In the genomic region with DNA sequence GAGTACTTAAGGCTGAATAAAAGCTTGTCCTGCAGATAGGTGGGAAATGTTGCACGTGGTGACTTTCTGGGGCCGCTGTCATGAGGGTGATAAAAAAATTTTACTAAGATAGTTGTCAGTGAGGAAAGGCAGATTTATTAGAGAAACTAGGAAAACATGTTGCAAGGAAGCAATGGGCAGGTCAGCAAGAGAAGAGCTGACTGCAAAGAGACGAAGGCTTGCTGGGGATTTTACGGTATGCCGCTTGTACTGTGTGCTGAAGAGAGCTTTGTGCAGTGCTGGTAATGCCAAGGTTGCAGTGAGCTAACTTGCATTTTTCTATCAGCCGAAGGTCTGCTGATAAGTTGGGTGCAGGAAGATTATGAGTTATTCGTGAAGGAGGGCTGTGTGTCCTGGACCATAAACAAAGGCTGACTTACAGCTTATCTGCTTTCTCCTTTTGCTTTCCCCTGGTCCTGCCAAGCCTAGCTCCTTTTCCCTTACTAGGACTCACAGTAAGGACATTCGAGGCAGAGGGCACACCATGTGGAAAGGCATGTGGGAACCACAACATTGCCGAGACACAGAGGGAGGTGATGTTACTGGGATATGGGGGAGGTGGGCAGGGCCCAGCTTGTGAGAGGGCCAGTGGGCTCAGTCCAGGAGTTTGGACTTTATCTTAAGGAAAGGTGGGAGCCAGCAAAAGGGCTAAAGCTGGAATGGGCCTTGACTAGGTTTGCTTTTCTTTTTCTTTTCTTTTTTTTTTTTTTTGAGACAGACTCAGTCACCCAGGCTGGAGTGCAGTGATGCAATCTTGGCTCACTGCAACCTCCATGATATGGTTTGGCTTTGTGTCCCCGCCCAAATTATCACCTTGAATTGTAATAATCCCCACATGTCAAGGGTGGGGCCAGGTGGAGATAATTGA, we compare ENCODE assay signal across 17 cellular contexts.
"Had no signal": no experiment of that assay in that cellular context is flagged by ENCODE, and none has a peak within 500 bp of the region (broad histone marks: within the 10 kb centered on the region; RNA-seq: fewer than 3 reads in every experiment).

No MANE protein-coding gene starts in this region.

- H3K4me1 ChIP-seq: gastrocnemius medialis, heart left ventricle, neural progenitor cell, pancreas, thyroid gland had no signal

- H3K4me3 Mint-ChIP-seq: activated T-helper 17 cell treated with anti-CD3 and anti-CD28 coated beads, Interleukin-2, amount 50 U/mL, for 72 hours; dendritic cell treated with granulocyte-macrophage colony-stimulating factor and Interleukin-4, amounts not matched to agents 40 ng/mL and 50 ng/mL, for 4 days; effector memory CD8-positive, alpha-beta T cell; mesothelial cell of epicardium; neural progenitor cell; T-helper 2 cell treated with Interferon-gamma antibody and Interleukin-4, amounts not matched to agents 5 μg/mL and 100 μg/mL, for 36 hours had no signal

- H3K27me3 Mint-ChIP-seq: activated T-helper 17 cell treated with anti-CD3 and anti-CD28 coated beads, Interleukin-2, amount 50 U/mL, for 72 hours; dendritic cell treated with granulocyte-macrophage colony-stimulating factor and Interleukin-4, amounts not matched to agents 40 ng/mL and 50 ng/mL, for 4 days; effector memory CD8-positive, alpha-beta T cell had no signal

- H3K4me1 Mint-ChIP-seq: neural progenitor cell had no signal

- H3K9me3 Mint-ChIP-seq: activated T-helper 17 cell treated with anti-CD3 and anti-CD28 coated beads, Interleukin-2, amount 50 U/mL, for 72 hours; dendritic cell treated with granulocyte-macrophage colony-stimulating factor and Interleukin-4, amounts not matched to agents 40 ng/mL and 50 ng/mL, for 4 days; effector memory CD8-positive, alpha-beta T cell; T-helper 2 cell treated with Interferon-gamma antibody and Interleukin-4, amounts not matched to agents 5 μg/mL and 100 μg/mL, for 36 hours had no signal

- H3K27ac ChIP-seq: gastrocnemius medialis, heart left ventricle, neural progenitor cell, pancreas, thyroid gland had no signal

- H3K36me3 Mint-ChIP-seq: mesothelial cell of epicardium, neural progenitor cell had no signal

- H3K27me3 ChIP-seq: gastrocnemius medialis, heart left ventricle, neural progenitor cell, pancreas, thyroid gland had no signal

- H3K9me3 ChIP-seq: gastrocnemius medialis, heart left ventricle, pancreas, thyroid gland had no signal

- H2AFZ ChIP-seq: neural progenitor cell had no signal

- H3K4me3 ChIP-seq: gastrocnemius medialis, heart left ventricle, lung, neural progenitor cell, pancreas, thyroid gland had no signal

- H3K36me3 ChIP-seq: gastrocnemius medialis, heart left ventricle, neural progenitor cell, pancreas, thyroid gland had no signal

- ATAC-seq: activated T-helper 17 cell treated with anti-CD3 and anti-CD28 coated beads, Interleukin-2, amount 50 U/mL, for 72 hours; effector memory CD8-positive, alpha-beta T cell; gastrocnemius medialis had no signal

- H3K27ac Mint-ChIP-seq: dendritic cell treated with granulocyte-macrophage colony-stimulating factor and Interleukin-4, amounts not matched to agents 40 ng/mL and 50 ng/mL, for 4 days; mesothelial cell of epicardium; neural progenitor cell; T-helper 2 cell treated with Interferon-gamma antibody and Interleukin-4, amounts not matched to agents 5 μg/mL and 100 μg/mL, for 36 hours had no signal

- FAIRE-seq: astrocyte, bronchial epithelial cell, islet of Langerhans, pancreas had no signal

- H3K9ac ChIP-seq: neural progenitor cell had no signal

- DNase-seq: activated naive CD4-positive, alpha-beta T cell treated with Interleukin-2 at 50 U/mL for 16 hours; effector memory CD8-positive, alpha-beta T cell; gastrocnemius medialis; heart left ventricle; pancreas; stimulated activated CD4-positive, alpha-beta T cell treated with anti-CD3 and anti-CD28 coated beads, Interleukin-12 subunit alpha, Interleukin-12 subunit beta, amount 100 ng/mL, for 4 hours; stimulated activated CD4-positive, alpha-beta T cell treated with anti-CD3 and anti-CD28 coated beads, Interleukin-2, amount 100 ng/mL, for 24 hours; thyroid gland had no signal

- H3K4me2 ChIP-seq: neural progenitor cell had no signal
